Comparison of ENCODE assay signal across 2 cellular contexts in the genomic region with DNA sequence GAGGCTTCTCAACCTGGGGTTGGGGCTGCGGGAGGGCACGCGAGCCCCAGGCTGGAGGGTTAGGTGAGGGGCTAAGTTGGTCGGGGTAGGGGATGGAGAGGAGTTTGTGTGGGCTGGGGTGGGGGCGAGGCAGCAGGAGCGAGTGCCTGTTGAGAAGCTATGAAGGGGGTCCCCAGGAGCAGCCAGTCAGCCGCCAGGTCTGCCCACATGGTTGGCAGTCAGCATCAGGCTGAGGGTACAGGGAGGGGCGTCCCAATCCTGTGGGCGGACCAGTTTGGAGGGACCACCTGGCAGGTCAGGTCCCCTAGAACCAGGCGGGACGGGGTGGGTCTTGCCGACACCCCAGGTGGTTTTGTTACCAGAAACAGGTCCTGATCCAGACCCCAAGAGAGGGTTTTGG.
TF ChIP-seq lines count a peak whose summit lies in the region.

No MANE protein-coding gene starts in this region.

TF ChIP-seq in HCT116, 20 proteins besides CTCF, POLR2A, EP300 and RAD21:
- TF ChIP-seq EZH2phosphoT487 (IDR thresholded peaks at IDR 0.05; ENCODE audit: borderline replicate concordance) (no peak), ELF1 (IDR thresholded peaks at IDR 0.05; ENCODE audit: borderline replicate concordance, low read depth) (no peak), ZNF274 (IDR thresholded peaks at IDR 0.05; ENCODE audit: low read depth, low read length) (no peak), CEBPB (IDR thresholded peaks at IDR 0.05; ENCODE audit: low read depth) (no peak), EZH2 (IDR thresholded peaks at IDR 0.05) (no peak), TCF7L2 (IDR thresholded peaks at IDR 0.05; ENCODE audit: borderline replicate concordance, extremely low read depth, insufficient read depth, insufficient read length) (no peak), ZFX (IDR thresholded peaks at IDR 0.05) (no peak), JUND (IDR thresholded peaks at IDR 0.05) (no peak)
- TF ChIP-seq, protein P1, sequence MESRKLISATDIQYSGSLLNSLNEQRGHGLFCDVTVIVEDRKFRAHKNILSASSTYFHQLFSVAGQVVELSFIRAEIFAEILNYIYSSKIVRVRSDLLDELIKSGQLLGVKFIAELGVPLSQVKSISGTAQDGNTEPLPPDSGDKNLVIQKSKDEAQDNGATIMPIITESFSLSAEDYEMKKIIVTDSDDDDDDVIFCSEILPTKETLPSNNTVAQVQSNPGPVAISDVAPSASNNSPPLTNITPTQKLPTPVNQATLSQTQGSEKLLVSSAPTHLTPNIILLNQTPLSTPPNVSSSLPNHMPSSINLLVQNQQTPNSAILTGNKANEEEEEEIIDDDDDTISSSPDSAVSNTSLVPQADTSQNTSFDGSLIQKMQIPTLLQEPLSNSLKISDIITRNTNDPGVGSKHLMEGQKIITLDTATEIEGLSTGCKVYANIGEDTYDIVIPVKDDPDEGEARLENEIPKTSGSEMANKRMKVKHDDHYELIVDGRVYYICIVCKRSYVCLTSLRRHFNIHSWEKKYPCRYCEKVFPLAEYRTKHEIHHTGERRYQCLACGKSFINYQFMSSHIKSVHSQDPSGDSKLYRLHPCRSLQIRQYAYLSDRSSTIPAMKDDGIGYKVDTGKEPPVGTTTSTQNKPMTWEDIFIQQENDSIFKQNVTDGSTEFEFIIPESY (IDR thresholded peaks at IDR 0.05; ENCODE audit: extremely low read depth, insufficient replicate concordance, low read length) = no peak
- TF ChIP-seq, protein P2, sequence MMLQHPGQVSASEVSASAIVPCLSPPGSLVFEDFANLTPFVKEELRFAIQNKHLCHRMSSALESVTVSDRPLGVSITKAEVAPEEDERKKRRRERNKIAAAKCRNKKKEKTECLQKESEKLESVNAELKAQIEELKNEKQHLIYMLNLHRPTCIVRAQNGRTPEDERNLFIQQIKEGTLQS (IDR thresholded peaks at IDR 0.05) = no peak
- TF ChIP-seq, protein P3, sequence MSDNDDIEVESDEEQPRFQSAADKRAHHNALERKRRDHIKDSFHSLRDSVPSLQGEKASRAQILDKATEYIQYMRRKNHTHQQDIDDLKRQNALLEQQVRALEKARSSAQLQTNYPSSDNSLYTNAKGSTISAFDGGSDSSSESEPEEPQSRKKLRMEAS (IDR thresholded peaks at IDR 0.05) = no peak
TF ChIP-seq in HCT116: peak in this region for 0.

TF ChIP-seq in H1, 55 proteins besides CTCF, POLR2A, EP300 and RAD21:
- TF ChIP-seq CBX5 (IDR thresholded peaks at IDR 0.05; ENCODE audit: low read depth, low read length) = no peak
- no peak for TF ChIP-seq PHF8 (conservative IDR thresholded peaks at IDR 0.05; ENCODE audit: low read depth, low read length)
- TF ChIP-seq MAFK (IDR thresholded peaks at IDR 0.05; ENCODE audit: low read depth, low read length) = no peak
- TF ChIP-seq SP1 (IDR thresholded peaks at IDR 0.05; ENCODE audit: low read depth, low read length) = no peak
- no peak for TF ChIP-seq TEAD4 (IDR thresholded peaks at IDR 0.05; ENCODE audit: low read depth, low read length)
- no peak for TF ChIP-seq CHD2 (IDR thresholded peaks at IDR 0.05; ENCODE audit: low read length)
- no peak for TF ChIP-seq SIRT6 (IDR thresholded peaks at IDR 0.05; ENCODE audit: low read length)
- TF ChIP-seq POLR2AphosphoS5 (IDR thresholded peaks at IDR 0.05; ENCODE audit: low read depth, low read length) = no peak
- TF ChIP-seq TCF12 (IDR thresholded peaks at IDR 0.05; ENCODE audit: low read depth, low read length) = no peak
TF ChIP-seq in H1: peak in this region for 0.
